Comparison of ENCODE assay signal across 9 cellular contexts in the genomic region with DNA sequence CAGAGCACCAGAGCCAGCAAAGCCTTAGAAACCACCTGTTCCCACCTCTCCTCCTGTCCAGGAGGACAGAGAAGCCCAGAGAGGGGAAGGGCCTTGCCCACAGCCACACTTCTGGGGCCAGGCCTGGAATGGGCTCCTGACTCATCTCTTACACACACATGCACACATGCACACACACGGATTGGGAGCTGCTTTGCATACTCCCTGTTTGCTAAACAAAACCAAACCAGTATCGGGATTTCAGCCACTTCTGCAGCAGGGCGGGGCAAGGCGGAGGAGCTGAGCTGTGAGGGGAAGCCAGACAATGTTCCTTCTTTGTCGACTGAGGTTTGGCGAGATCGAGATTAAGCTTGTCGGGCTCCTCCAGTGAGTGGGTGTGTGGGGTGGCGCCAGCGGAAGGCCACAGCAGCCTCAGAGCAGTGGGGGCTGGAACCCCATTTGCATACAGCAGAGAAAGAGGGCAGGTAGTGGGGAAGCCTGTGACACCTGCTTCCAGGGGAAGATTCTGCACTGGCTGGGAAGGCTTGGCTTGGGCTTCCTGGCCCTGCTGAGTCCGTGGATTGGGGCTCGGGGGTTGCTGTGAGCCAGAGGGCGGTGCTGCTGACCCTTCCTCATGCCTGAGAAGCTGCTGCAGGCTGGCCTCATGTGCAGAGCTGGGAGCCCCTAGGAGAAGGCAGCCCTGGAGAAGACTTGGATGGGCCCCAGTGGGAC. TPM values are rescaled to one million over a fixed set of nuclear protein-coding genes. Genes with fewer than 3 reads are reported as not detected.
DNase-seq lines count a peak whose midpoint lies in the region; ATAC-seq, FAIRE-seq and TF ChIP-seq lines count a peak whose summit lies in the region.
"Had no signal": no experiment of that assay in that cellular context is flagged by ENCODE, and none has a peak within 500 bp of the region (broad histone marks: within the 10 kb centered on the region; RNA-seq: fewer than 3 reads in every experiment).

No MANE protein-coding gene starts in this region.

- H3K9me3 Mint-ChIP-seq in naive B cell (no peaks in the 10 kb centered on the region), osteocyte (ENCODE audit: unreplicated experiment) (no peaks in the 10 kb centered on the region)

- peak overlapping the region in 2 of 8 donors; percentile 20 to 71 for H3K4me3 Mint-ChIP-seq in naive B cell
- H3K4me3 Mint-ChIP-seq in osteocyte (ENCODE audit: unreplicated experiment): no peak overlapping the region

- DNase-seq in GM12865 (ENCODE audit: low read depth) (peak; percentile 31), astrocyte of the hippocampus (ENCODE audit: low read depth, low spot score) (peak; percentile 65), naive B cell (no peak), osteocyte (ENCODE audit: extremely low spot score, unreplicated experiment) (no peak), RCC 7860 (ENCODE audit: low spot score) (no peak), GOT3 (lab: John Stamatoyannopoulos, UW) (no peak), NCI-H146 treated with DMSO at 0.1 percent for 48 hours (lab: John Stamatoyannopoulos, UW; ENCODE audit: unreplicated experiment) (no peak)

- TF ChIP-seq CTCF in GM12865 (IDR thresholded peaks at IDR 0.05; ENCODE audit: insufficient read depth, low read depth, low read length, missing control alignments): no peak
- no peak for TF ChIP-seq CTCF in osteocyte (IDR thresholded peaks at IDR 0.05)

- ATAC-seq in HG03175 (IDR thresholded peaks at IDR 0.05; ENCODE audit: unreplicated experiment) (peak; percentile 65), naive B cell (ENCODE audit: low read depth in 2 of 2) (peak; percentile 17 to 42)

- H3K4me1 Mint-ChIP-seq in naive B cell (peaks cover 13 to 17% (median 16%) of the 10 kb centered on the region in 3 donors), osteocyte (ENCODE audit: unreplicated experiment) (no peaks in the 10 kb centered on the region)

- no peak for FAIRE-seq in RCC 7860 (lab: Jason Lieb, UNC)

- H3K36me3 Mint-ChIP-seq in naive B cell (no peaks in the 10 kb centered on the region), osteocyte (ENCODE audit: unreplicated experiment) (no peaks in the 10 kb centered on the region)

- no peak overlapping the region for H3K4me3 ChIP-seq in GM12865 (ENCODE audit: low read depth, low read length)

- peak overlapping the region in 2 of 6 donors; percentile 19 to 75 for H3K27ac Mint-ChIP-seq in naive B cell
- no peak overlapping the region for H3K27ac Mint-ChIP-seq in osteocyte (ENCODE audit: unreplicated experiment)

- H3K27me3 Mint-ChIP-seq in naive B cell: peaks cover 21 to 52% (median 29%) of the 10 kb centered on the region in 3 donors
- H3K27me3 Mint-ChIP-seq in osteocyte (ENCODE audit: unreplicated experiment): peaks cover 41% of the 10 kb centered on the region

RNA-seq across cellular contexts. Expression of gene GFI1B, which starts 16.1 kb away (rescaled TPM):
- polyA plus RNA-seq in naive B cell (ENCODE audit: low read depth in 6 of 6): 1 to 10 TPM in 2 of 6 donors, under 1 TPM in 3, not detected in 1; 0.38 to 1.4 (median 0.89) TPM
- total RNA-seq in osteocyte: not detected in 2 replicates
- total RNA-seq: dermis microvascular lymphatic vessel endothelial cell had no signal

RNA-seq across cellular contexts. Expression of gene GTF3C5, which starts 36.2 kb away (rescaled TPM):
- polyA plus RNA-seq in naive B cell (ENCODE audit: low read depth in 6 of 6): 10 to 100 TPM; 22.3 to 44.2 (median 32.7) TPM
- 60.7 and 65.1 TPM in 2 replicates for total RNA-seq in osteocyte

RNA-seq across cellular contexts. Expression of gene TSC1, which starts 50.1 kb away (rescaled TPM):
- 10 to 100 TPM in 2 of 6 donors, 1 to 10 TPM in 3, under 1 TPM in 1; 1.00 to 14.4 (median 8.6) TPM for polyA plus RNA-seq in naive B cell (ENCODE audit: low read depth in 6 of 6)
- 50.8 and 59.1 TPM in 2 replicates for total RNA-seq in osteocyte

Comparison
In these comparisons a context has a peak if more than half of its experiments do, and no peak if none do; other contexts are left out.
1. DNase-seq: peak in GM12865 (single experiment) and astrocyte of the hippocampus (single experiment); none in naive B cell (single experiment), osteocyte (single experiment), RCC 7860 (single experiment), GOT3 (single experiment) and NCI-H146 treated with DMSO at 0.1 percent for 48 hours (single experiment).